In genomic region chr10:92792661-92793060, GRCh38 we compare ENCODE assay signal across 5 cellular contexts.
"Had no signal": no experiment of that assay in that cellular context is flagged by ENCODE, and none has a peak within 500 bp of the region (broad histone marks: within the 10 kb centered on the region; RNA-seq: fewer than 3 reads in every experiment).

No MANE protein-coding gene starts in this region.

- FAIRE-seq: HTR-8/SVneo had no signal

- DNase-seq: KBM-7, KG1 had no signal

- H3K4me2 ChIP-seq: KMS-11 had no signal

- H3K9ac ChIP-seq: KMS-11 had no signal

- H3K27ac ChIP-seq: HL-60, KMS-11 had no signal
